Comparison of ENCODE assay signal across 22 cellular contexts in the genomic region with DNA sequence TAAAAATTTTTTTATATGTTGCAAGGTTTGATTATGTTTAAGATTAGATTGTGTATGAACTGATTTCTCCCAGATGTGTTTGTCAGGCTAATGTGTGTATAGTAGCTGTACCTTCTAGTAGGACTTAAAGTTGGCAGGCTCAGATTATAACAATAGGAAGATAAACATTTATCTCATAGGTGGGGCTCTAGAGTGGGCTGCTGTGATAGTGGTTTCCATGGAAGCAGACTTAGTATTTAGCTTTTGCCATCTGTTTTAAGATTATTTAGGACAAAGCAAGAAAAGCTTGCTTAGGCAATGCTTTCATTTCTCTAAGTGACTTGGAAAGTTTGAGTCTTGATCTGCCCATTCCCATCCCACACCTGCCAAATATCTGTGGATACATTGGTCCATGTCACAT.
DNase-seq lines count a peak whose midpoint lies in the region; ATAC-seq, FAIRE-seq and TF ChIP-seq lines count a peak whose summit lies in the region.
"Had no signal": no experiment of that assay in that cellular context is flagged by ENCODE, and none has a peak within 500 bp of the region (broad histone marks: within the 10 kb centered on the region; RNA-seq: fewer than 3 reads in every experiment).

No MANE protein-coding gene starts in this region.

- no peak for FAIRE-seq in astrocyte (lab: Jason Lieb, UNC)
- FAIRE-seq: A204.1, RCC 7860 had no signal

- H2AFZ ChIP-seq in astrocyte (ENCODE audit: low read depth, low read length) = no peak overlapping the region

- H3K4me1 ChIP-seq in astrocyte (ENCODE audit: insufficient read depth, low read length) = peaks cover 8% of the 10 kb centered on the region
- no peaks in the 10 kb centered on the region for H3K4me1 ChIP-seq in suprapubic skin

- H3K9me3 ChIP-seq in astrocyte (ENCODE audit: insufficient read depth, low read depth, low read length) (no peaks in the 10 kb centered on the region), suprapubic skin (no peaks in the 10 kb centered on the region)

- no peak overlapping the region for H3K27ac Mint-ChIP-seq in astrocyte (ENCODE audit: unreplicated experiment)
- no peak overlapping the region for H3K27ac Mint-ChIP-seq in activated naive CD8-positive, alpha-beta T cell treated with anti-CD3 and anti-CD28 coated beads for 36 hours
- H3K27ac Mint-ChIP-seq: T-cell had no signal

- H3K36me3 Mint-ChIP-seq in astrocyte (ENCODE audit: low read depth, unreplicated experiment) = no peaks in the 10 kb centered on the region
- peaks cover 14% of the 10 kb centered on the region for H3K36me3 Mint-ChIP-seq in activated naive CD8-positive, alpha-beta T cell treated with anti-CD3 and anti-CD28 coated beads for 36 hours

- H3K79me2 ChIP-seq in astrocyte (ENCODE audit: insufficient read depth, low read length) = no peaks in the 10 kb centered on the region

- peaks cover 1% of the 10 kb centered on the region for H3K9me3 Mint-ChIP-seq in astrocyte (ENCODE audit: unreplicated experiment)
- H3K9me3 Mint-ChIP-seq in activated naive CD8-positive, alpha-beta T cell treated with anti-CD3 and anti-CD28 coated beads for 36 hours = no peaks in the 10 kb centered on the region
- H3K9me3 Mint-ChIP-seq: CD8-positive, alpha-beta memory T cell; T-cell had no signal

- no peak overlapping the region for H3K9ac ChIP-seq in astrocyte (ENCODE audit: low read length)
- H3K9ac ChIP-seq: BLaER1 treated with 17β-estradiol and CSF1 and Interleukin-3, amounts not matched to agents 10 nM and 100 nM had no signal

- no peaks in the 10 kb centered on the region for H3K27me3 Mint-ChIP-seq in astrocyte (ENCODE audit: low read depth, unreplicated experiment)
- H3K27me3 Mint-ChIP-seq in activated naive CD8-positive, alpha-beta T cell treated with anti-CD3 and anti-CD28 coated beads for 36 hours = no peaks in the 10 kb centered on the region
- H3K27me3 Mint-ChIP-seq: CD8-positive, alpha-beta memory T cell; T-cell had no signal

- H4K20me1 ChIP-seq in astrocyte (ENCODE audit: insufficient read depth, low read length) = no peaks in the 10 kb centered on the region
- H4K20me1 ChIP-seq: BLaER1 treated with 17β-estradiol and CSF1 and Interleukin-3, amounts not matched to agents 10 nM and 100 nM had no signal

- H3K4me3 Mint-ChIP-seq in astrocyte (ENCODE audit: unreplicated experiment) = no peak overlapping the region
- no peak overlapping the region for H3K4me3 Mint-ChIP-seq in activated naive CD8-positive, alpha-beta T cell treated with anti-CD3 and anti-CD28 coated beads for 36 hours
- H3K4me3 Mint-ChIP-seq: T-cell had no signal

- no peak for TF ChIP-seq POLR2A in suprapubic skin (IDR thresholded peaks at IDR 0.05)

- no peak for ATAC-seq in HG03354 (IDR thresholded peaks at IDR 0.05; ENCODE audit: poor library complexity, severe bottlenecking, unreplicated experiment)
- ATAC-seq in HG03520 (IDR thresholded peaks at IDR 0.05; ENCODE audit: unreplicated experiment) = no peak
- ATAC-seq: T-cell had no signal

- DNase-seq in NCI-H2171 treated with DMSO at 0.1 percent for 48 hours (lab: John Stamatoyannopoulos, UW) (peak; percentile 47), NCI-H2171 (lab: John Stamatoyannopoulos, UW) (no peak), NCI-H69 (lab: John Stamatoyannopoulos, UW) (peak; percentile 72), astrocyte (ENCODE audit: low read depth) (peak; percentile 6), suprapubic skin (ENCODE audit: low spot score in 2 of 2) (no peak)
- DNase-seq in activated naive CD8-positive, alpha-beta T cell treated with anti-CD3 and anti-CD28 coated beads for 36 hours = no peak
- DNase-seq: CD8-positive, alpha-beta memory T cell; DMS 273 treated with DMSO at 0.1 percent for 48 hours; GOT3; Karpas-422; MM.1S; NCI-H1105 treated with DMSO at 0.1 percent for 48 hours; NCI-H187 treated with DMSO at 0.1 percent for 48 hours; NCI-H774; Right ventricle myocardium superior; T-cell had no signal

- H3K27me3 ChIP-seq in astrocyte (ENCODE audit: insufficient read depth, low read length) (no peaks in the 10 kb centered on the region), suprapubic skin (no peaks in the 10 kb centered on the region)
- H3K27me3 ChIP-seq: BLaER1 treated with 17β-estradiol and CSF1 and Interleukin-3, amounts not matched to agents 10 nM and 100 nM had no signal

- TF ChIP-seq CTCF in astrocyte (IDR thresholded peaks at IDR 0.05; ENCODE audit: insufficient read depth, low read depth, low read length) = no peak
- TF ChIP-seq CTCF in suprapubic skin (IDR thresholded peaks at IDR 0.05) = no peak

- peaks cover 13% of the 10 kb centered on the region for H3K4me1 Mint-ChIP-seq in astrocyte (ENCODE audit: low read depth, unreplicated experiment)
- H3K4me1 Mint-ChIP-seq in activated naive CD8-positive, alpha-beta T cell treated with anti-CD3 and anti-CD28 coated beads for 36 hours = peaks cover 15% of the 10 kb centered on the region

- H3K36me3 ChIP-seq in astrocyte (ENCODE audit: insufficient read depth, low read length) (no peaks in the 10 kb centered on the region), suprapubic skin (no peaks in the 10 kb centered on the region)

- H3K27ac ChIP-seq in astrocyte (ENCODE audit: low read depth, low read length) (no peak overlapping the region), suprapubic skin (no peak overlapping the region)
- H3K27ac ChIP-seq: BLaER1 treated with 17β-estradiol and CSF1 and Interleukin-3, amounts not matched to agents 10 nM and 100 nM; SK-N-MC had no signal

- H3K4me3 ChIP-seq in astrocyte (ENCODE audit: insufficient read depth, low read depth, low read length) = no peak overlapping the region
- H3K4me3 ChIP-seq in suprapubic skin = no peak overlapping the region
- H3K4me3 ChIP-seq: BLaER1 treated with 17β-estradiol and CSF1 and Interleukin-3, amounts not matched to agents 10 nM and 100 nM; SK-N-MC had no signal

- no peak overlapping the region for H3K4me2 ChIP-seq in astrocyte (ENCODE audit: low read length)

- no peak for TF ChIP-seq EP300 in suprapubic skin (IDR thresholded peaks at IDR 0.05)

Comparison
In these comparisons a context has a peak if more than half of its experiments do, and no peak if none do; other contexts are left out.
1. DNase-seq: peak in NCI-H2171 treated with DMSO at 0.1 percent for 48 hours (single experiment), NCI-H69 (single experiment) and astrocyte (single experiment); none in NCI-H2171 (single experiment), suprapubic skin (0 of 2) and activated naive CD8-positive, alpha-beta T cell treated with anti-CD3 and anti-CD28 coated beads for 36 hours (single experiment).